16 cellular contexts compared by ENCODE assay signal in genomic region chr10:52115823-52116222, GRCh38.
DNase-seq lines count a peak whose midpoint lies in the region; ATAC-seq and TF ChIP-seq lines count a peak whose summit lies in the region.
"Had no signal": no experiment of that assay in that cellular context is flagged by ENCODE, and none has a peak within 500 bp of the region (broad histone marks: within the 10 kb centered on the region; RNA-seq: fewer than 3 reads in every experiment).

No MANE protein-coding gene starts in this region.

- DNase-seq in HCEC 1CT: peak; percentile 2
- peak; percentile 26 for DNase-seq in MV-4-11 (lab: John Stamatoyannopoulos, UW)
- DNase-seq in dermis blood vessel endothelial cell: peak; percentile 9
- DNase-seq in mesothelial cell of epicardium (ENCODE audit: low spot score in 2 of 2, unreplicated experiment in 2 of 2): no peak
- no peak for DNase-seq in HEK293T (ENCODE audit: extremely low spot score)
- DNase-seq in activated T-cell treated with anti-CD3 and anti-CD28 coated beads, Interleukin-2, amount 50 U/mL, for 72 hours: no peak
- DNase-seq in glutamatergic neuron: no peak
- DNase-seq: activated CD4-positive, alpha-beta T cell treated with anti-CD3 and anti-CD28 coated beads for 1 hour; effector CD8-positive, alpha-beta T cell; KBM-7; NCI-H1436; NCI-H82; nephron progenitor cell; PC-9; T-helper 9 cell had no signal

- TF ChIP-seq CTCF in mesothelial cell of epicardium (IDR thresholded peaks at IDR 0.05; ENCODE audit: unreplicated experiment) (no peak), glutamatergic neuron (IDR thresholded peaks at IDR 0.05; ENCODE audit: partially characterized antibody, unreplicated experiment) (no peak)

- no peaks in the 10 kb centered on the region for H3K27me3 Mint-ChIP-seq in mesothelial cell of epicardium (ENCODE audit: low read depth)
- H3K27me3 Mint-ChIP-seq in activated T-cell treated with anti-CD3 and anti-CD28 coated beads, Interleukin-2, amount 50 U/mL, for 72 hours (ENCODE audit: low read depth): no peaks in the 10 kb centered on the region
- peaks cover 2% of the 10 kb centered on the region for H3K27me3 Mint-ChIP-seq in glutamatergic neuron (ENCODE audit: unreplicated experiment)
- H3K27me3 Mint-ChIP-seq: central memory CD8-positive, alpha-beta T cell had no signal

- peak overlapping the region; percentile 45 for H3K27ac Mint-ChIP-seq in mesothelial cell of epicardium
- no peak overlapping the region for H3K27ac Mint-ChIP-seq in activated T-cell treated with anti-CD3 and anti-CD28 coated beads, Interleukin-2, amount 50 U/mL, for 72 hours
- H3K27ac Mint-ChIP-seq in glutamatergic neuron (ENCODE audit: unreplicated experiment): no peak overlapping the region
- H3K27ac Mint-ChIP-seq: nephron progenitor cell had no signal

- H3K4me3 Mint-ChIP-seq in mesothelial cell of epicardium: no peak overlapping the region
- no peak overlapping the region for H3K4me3 Mint-ChIP-seq in activated T-cell treated with anti-CD3 and anti-CD28 coated beads, Interleukin-2, amount 50 U/mL, for 72 hours
- H3K4me3 Mint-ChIP-seq in glutamatergic neuron (ENCODE audit: unreplicated experiment): no peak overlapping the region
- H3K4me3 Mint-ChIP-seq: central memory CD8-positive, alpha-beta T cell; nephron progenitor cell had no signal

- H3K9me3 Mint-ChIP-seq in mesothelial cell of epicardium: peaks cover 10% of the 10 kb centered on the region
- H3K9me3 Mint-ChIP-seq in activated T-cell treated with anti-CD3 and anti-CD28 coated beads, Interleukin-2, amount 50 U/mL, for 72 hours: peaks cover 0 to 3% of the 10 kb centered on the region in 2 donors
- peaks cover 1% of the 10 kb centered on the region for H3K9me3 Mint-ChIP-seq in glutamatergic neuron (ENCODE audit: unreplicated experiment)
- H3K9me3 Mint-ChIP-seq: nephron progenitor cell had no signal

- ATAC-seq in activated T-cell treated with anti-CD3 and anti-CD28 coated beads, Interleukin-2, amount 50 U/mL, for 72 hours (replicated peaks in 1 of 2): no peak

- H3K4me1 Mint-ChIP-seq in mesothelial cell of epicardium (peaks cover 28% of the 10 kb centered on the region), glutamatergic neuron (ENCODE audit: low read depth, unreplicated experiment) (no peaks in the 10 kb centered on the region)
- no peaks in the 10 kb centered on the region for H3K4me1 Mint-ChIP-seq in activated T-cell treated with anti-CD3 and anti-CD28 coated beads, Interleukin-2, amount 50 U/mL, for 72 hours (ENCODE audit: low read depth)
- H3K4me1 Mint-ChIP-seq: central memory CD8-positive, alpha-beta T cell had no signal

- H3K36me3 Mint-ChIP-seq in mesothelial cell of epicardium (peaks cover 1% of the 10 kb centered on the region), glutamatergic neuron (ENCODE audit: unreplicated experiment) (no peaks in the 10 kb centered on the region)
- no peaks in the 10 kb centered on the region for H3K36me3 Mint-ChIP-seq in activated T-cell treated with anti-CD3 and anti-CD28 coated beads, Interleukin-2, amount 50 U/mL, for 72 hours (ENCODE audit: insufficient read depth in 2 of 2)

- POLR2A ChIA-PET in HEK293T (lab: Yijun Ruan, JAX): no interaction called here

- CTCF ChIA-PET in HEK293T (lab: Yijun Ruan, JAX): no interaction called here

TF ChIP-seq in HEK293T, 16 proteins besides CTCF, POLR2A, EP300 and RAD21:
- no peak for TF ChIP-seq L3MBTL2 (conservative IDR thresholded peaks at IDR 0.05)
- no peak for TF ChIP-seq HDGF (IDR thresholded peaks at IDR 0.05; ENCODE audit: borderline replicate concordance)
- TF ChIP-seq FOXK2 (IDR thresholded peaks at IDR 0.05): no peak
- no peak for TF ChIP-seq ELF4 (IDR thresholded peaks at IDR 0.05)
- no peak for TF ChIP-seq TARDBP (IDR thresholded peaks at IDR 0.05)
- TF ChIP-seq ARNT (IDR thresholded peaks at IDR 0.05): no peak
- TF ChIP-seq ZNF384 (IDR thresholded peaks at IDR 0.05): no peak

Comparison
In these comparisons a context has a peak if more than half of its experiments do, and no peak if none do; other contexts are left out.
1. DNase-seq: peak in HCEC 1CT (single experiment), MV-4-11 (single experiment) and dermis blood vessel endothelial cell (single experiment); none in mesothelial cell of epicardium (0 of 2), HEK293T (single experiment), activated T-cell treated with anti-CD3 and anti-CD28 coated beads, Interleukin-2, amount 50 U/mL, for 72 hours (0 of 2) and glutamatergic neuron (single experiment).